ENCODE assay signal across 24 cellular contexts in genomic region chr9:133805876-133806622, GRCh38.
"Had no signal": no experiment of that assay in that cellular context is flagged by ENCODE, and none has a peak within 500 bp of the region (broad histone marks: within the 10 kb centered on the region; RNA-seq: fewer than 3 reads in every experiment).

No MANE protein-coding gene starts in this region.

- H3K9me3 ChIP-seq: colonic mucosa, gastrocnemius medialis, heart right ventricle, left lung, lower lobe of right lung had no signal

- FAIRE-seq: endometrium, islet of Langerhans, keratinocyte had no signal

- H3K4me3 ChIP-seq: colonic mucosa, gastrocnemius medialis, heart right ventricle, left lung, lower lobe of right lung had no signal

- H3K27ac ChIP-seq: colonic mucosa, epithelial cell of prostate, foreskin keratinocyte, gastrocnemius medialis, heart right ventricle, left lung, lower lobe of right lung had no signal

- H3K4me1 Mint-ChIP-seq: endodermal cell had no signal

- H3K9me3 Mint-ChIP-seq: dendritic cell treated with granulocyte-macrophage colony-stimulating factor and Interleukin-4, amounts not matched to agents 40 ng/mL and 50 ng/mL, for 4 days; effector memory CD8-positive, alpha-beta T cell; endodermal cell had no signal

- H3K27ac Mint-ChIP-seq: dendritic cell treated with granulocyte-macrophage colony-stimulating factor and Interleukin-4, amounts not matched to agents 40 ng/mL and 50 ng/mL, for 4 days; effector memory CD8-positive, alpha-beta T cell had no signal

- H3K4me3 Mint-ChIP-seq: dendritic cell treated with granulocyte-macrophage colony-stimulating factor and Interleukin-4, amounts not matched to agents 40 ng/mL and 50 ng/mL, for 4 days; effector memory CD8-positive, alpha-beta T cell; endodermal cell had no signal

- H3K36me3 ChIP-seq: colonic mucosa, gastrocnemius medialis had no signal

- H3K27me3 ChIP-seq: colonic mucosa, foreskin keratinocyte, gastrocnemius medialis, heart right ventricle, left lung had no signal

- ATAC-seq: effector memory CD8-positive, alpha-beta T cell; esophagus mucosa; foreskin keratinocyte; gastrocnemius medialis; heart right ventricle; left cardiac atrium; left lung; left ventricle myocardium superior; lower lobe of right lung had no signal

- DNase-seq: colonic mucosa; cortex of kidney; effector CD8-positive, alpha-beta T cell; effector memory CD8-positive, alpha-beta T cell; endodermal cell; erythroblast; foreskin keratinocyte; gastrocnemius medialis; glutamatergic neuron; head of caudate nucleus; heart right ventricle; hippocampal formation; left cardiac atrium; left lung; left ventricle myocardium superior; lower lobe of right lung; mesendoderm; midbrain had no signal

- H3K27me3 Mint-ChIP-seq: dendritic cell treated with granulocyte-macrophage colony-stimulating factor and Interleukin-4, amounts not matched to agents 40 ng/mL and 50 ng/mL, for 4 days; effector memory CD8-positive, alpha-beta T cell had no signal

- H3K4me1 ChIP-seq: colonic mucosa, foreskin keratinocyte, gastrocnemius medialis, heart right ventricle, lower lobe of right lung had no signal
